Comparison of ENCODE assay signal across 8 cellular contexts in the genomic region with DNA sequence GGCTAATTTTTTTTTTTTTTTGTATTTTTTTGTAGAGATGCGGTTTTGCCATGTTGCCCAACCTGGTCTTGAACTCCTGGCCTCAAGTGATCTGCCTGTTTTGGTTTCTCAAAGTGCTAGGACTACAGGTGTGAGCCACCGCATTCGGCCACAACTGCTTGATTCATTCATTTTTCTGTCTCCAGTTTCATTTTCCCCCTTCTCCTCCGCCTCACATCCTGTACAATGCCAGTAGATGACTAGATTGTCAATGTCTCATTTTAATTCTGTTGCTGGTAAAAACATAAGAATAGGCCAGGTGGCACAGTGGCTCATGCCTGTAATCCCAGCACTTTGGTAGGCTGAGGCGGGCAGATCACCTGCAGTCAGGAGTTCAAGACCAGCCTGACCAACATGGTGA. TPM values are rescaled to one million over a fixed set of nuclear protein-coding genes. Genes with fewer than 3 reads are reported as not detected.
A peak's percentile ranks its signal among the peaks of the same experiment; 100 is the strongest.
DNase-seq lines count a peak whose midpoint lies in the region; ATAC-seq and TF ChIP-seq lines count a peak whose summit lies in the region.
"Had no signal": no experiment of that assay in that cellular context is flagged by ENCODE, and none has a peak within 500 bp of the region (broad histone marks: within the 10 kb centered on the region; RNA-seq: fewer than 3 reads in every experiment).

No MANE protein-coding gene starts in this region.

- H3K36me3 ChIP-seq in KMS-11 (ENCODE audit: insufficient read depth) (no peaks in the 10 kb centered on the region), upper lobe of left lung (no peaks in the 10 kb centered on the region)
- H3K36me3 ChIP-seq: SJSA1 had no signal

- no peak for TF ChIP-seq CTCF in KMS-11 (conservative IDR thresholded peaks at IDR 0.05; ENCODE audit: low read depth, low read length)
- TF ChIP-seq CTCF in upper lobe of left lung (IDR thresholded peaks at IDR 0.05): no peak

- H3K4me1 ChIP-seq in KMS-11 (ENCODE audit: low read depth, poor library complexity, severe bottlenecking): peaks cover 92% of the 10 kb centered on the region
- H3K4me1 ChIP-seq in upper lobe of left lung: peaks cover 8 to 19% (median 11%) of the 10 kb centered on the region in 4 donors

- POLR2A ChIA-PET in HEK293T (lab: Yijun Ruan, JAX): interaction anchor here (1.1 to 3.5 kb wide), 2 partner anchors 11 to 21 kb away, joined by 5 to 25 read pairs; partner anchors contain the start of gene SEC11A

- peak overlapping the region; percentile 89; the same call in 1 of the 2 replicates for H3K4me2 ChIP-seq in KMS-11

- no peak for TF ChIP-seq EP300 in upper lobe of left lung (IDR thresholded peaks at IDR 0.05)

- no peak for TF ChIP-seq POLR2A in upper lobe of left lung (IDR thresholded peaks at IDR 0.05)

- DNase-seq in activated gamma-delta T cell treated with anti-CD3 and anti-CD28 coated beads, Interleukin-2, amount 50 U/mL, for 16 hours (ENCODE audit: low read depth): peak; percentile 51
- DNase-seq in stimulated activated naive CD4-positive, alpha-beta T cell treated with Interleukin-2 at 50 U/mL for 16 hours (lab: John Stamatoyannopoulos, UW): peak; percentile 68
- no peak for DNase-seq in upper lobe of left lung
- DNase-seq in HEK293T (ENCODE audit: extremely low spot score): no peak
- no peak for DNase-seq in GM03348 (ENCODE audit: low spot score)

- CTCF ChIA-PET in HEK293T (lab: Yijun Ruan, JAX): interaction anchor here (0.6 to 1.0 kb wide), 2 partner anchors 107 to 148 kb away, joined by 3 to 4 read pairs; no protein-coding TSS in a partner anchor

- H3K4me3 ChIP-seq in KMS-11 (IDR thresholded peaks at IDR 0.05; ENCODE audit: insufficient read depth, low read depth, low read length): no peak overlapping the region
- no peak overlapping the region for H3K4me3 ChIP-seq in upper lobe of left lung
- H3K4me3 ChIP-seq: SJSA1 had no signal

- ATAC-seq in GM21423 (IDR thresholded peaks at IDR 0.05; ENCODE audit: unreplicated experiment): peak; percentile 48
- ATAC-seq in upper lobe of left lung (ENCODE audit: low FRiP score in 2 of 2): no peak

- H3K9me3 ChIP-seq in upper lobe of left lung: no peaks in the 10 kb centered on the region
- H3K9me3 ChIP-seq: SJSA1 had no signal

- H3K79me2 ChIP-seq in KMS-11 (ENCODE audit: insufficient read depth, low read depth): no peaks in the 10 kb centered on the region; the same call in 1 of the 2 replicates

- WGBS in upper lobe of left lung, 2 donors: 91 to 97% methylated on average over 5 of the region's 5 CpGs

- no peaks in the 10 kb centered on the region for H4K20me1 ChIP-seq in KMS-11 (ENCODE audit: insufficient read depth)

- no peak overlapping the region for H2AFZ ChIP-seq in KMS-11 (ENCODE audit: low read depth)

- H3K27me3 ChIP-seq in KMS-11 (ENCODE audit: insufficient read depth, low read depth) (no peaks in the 10 kb centered on the region), upper lobe of left lung (no peaks in the 10 kb centered on the region)
- H3K27me3 ChIP-seq: SJSA1 had no signal

- H3K9ac ChIP-seq in KMS-11: peak overlapping the region; percentile 43; the same call in 1 of the 2 replicates

- H3K27ac ChIP-seq in KMS-11 (peak overlapping the region; percentile 89), upper lobe of left lung (peak overlapping the region in 1 of 4 donors; percentile 77)
- H3K27ac ChIP-seq: SJSA1 had no signal

TF ChIP-seq in HEK293T, 16 proteins besides CTCF, POLR2A, EP300 and RAD21:
- no peak for TF ChIP-seq SP1 (IDR thresholded peaks at IDR 0.05)
- TF ChIP-seq FOXM1 (IDR thresholded peaks at IDR 0.05; ENCODE audit: borderline replicate concordance): no peak
- TF ChIP-seq, protein P1, sequence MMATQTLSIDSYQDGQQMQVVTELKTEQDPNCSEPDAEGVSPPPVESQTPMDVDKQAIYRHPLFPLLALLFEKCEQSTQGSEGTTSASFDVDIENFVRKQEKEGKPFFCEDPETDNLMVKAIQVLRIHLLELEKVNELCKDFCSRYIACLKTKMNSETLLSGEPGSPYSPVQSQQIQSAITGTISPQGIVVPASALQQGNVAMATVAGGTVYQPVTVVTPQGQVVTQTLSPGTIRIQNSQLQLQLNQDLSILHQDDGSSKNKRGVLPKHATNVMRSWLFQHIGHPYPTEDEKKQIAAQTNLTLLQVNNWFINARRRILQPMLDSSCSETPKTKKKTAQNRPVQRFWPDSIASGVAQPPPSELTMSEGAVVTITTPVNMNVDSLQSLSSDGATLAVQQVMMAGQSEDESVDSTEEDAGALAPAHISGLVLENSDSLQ (IDR thresholded peaks at IDR 0.05): no peak

RNA-seq across cellular contexts. Expression of gene ZNF592, which starts 12.0 kb away (rescaled TPM):
- total RNA-seq in upper lobe of left lung: 10 to 100 TPM; 22.5 to 35.2 (median 26.7) TPM

RNA-seq across cellular contexts. Expression of gene SEC11A, which starts 20.4 kb away (rescaled TPM):
- total RNA-seq in upper lobe of left lung: 100 to 1,000 TPM in 4 of 6 donors, 10 to 100 TPM in 2; 38.8 to 164 (median 116) TPM

Comparison
In these comparisons a context has a peak if more than half of its experiments do, and no peak if none do; other contexts are left out.
1. DNase-seq: peak in activated gamma-delta T cell treated with anti-CD3 and anti-CD28 coated beads, Interleukin-2, amount 50 U/mL, for 16 hours (single experiment) and stimulated activated naive CD4-positive, alpha-beta T cell treated with Interleukin-2 at 50 U/mL for 16 hours (single experiment); none in upper lobe of left lung (0 of 2), HEK293T (single experiment) and GM03348 (single experiment).